17 cellular contexts compared by ENCODE assay signal in genomic region chr16:50684823-50685455, GRCh38. TPM values are rescaled to one million over a fixed set of nuclear protein-coding genes. Genes with fewer than 3 reads are reported as not detected.
A peak's percentile ranks its signal among the peaks of the same experiment; 100 is the strongest.
DNase-seq lines count a peak whose midpoint lies in the region; ATAC-seq and TF ChIP-seq lines count a peak whose summit lies in the region.
"Had no signal": no experiment of that assay in that cellular context is flagged by ENCODE, and none has a peak within 500 bp of the region (broad histone marks: within the 10 kb centered on the region; RNA-seq: fewer than 3 reads in every experiment).

No MANE protein-coding gene starts in this region.

- no peak overlapping the region for H3K4me3 ChIP-seq in DND-41 (ENCODE audit: low read depth in 1 of 2, low read length in 2 of 2)
- H3K4me3 ChIP-seq: vagina had no signal

- H3K4me2 ChIP-seq in DND-41 (ENCODE audit: insufficient read depth, low read length): no peak overlapping the region

- no peaks in the 10 kb centered on the region for H4K20me1 ChIP-seq in DND-41 (ENCODE audit: insufficient read depth, low read length)

- peaks cover 12% of the 10 kb centered on the region for H3K79me2 ChIP-seq in DND-41 (ENCODE audit: insufficient read depth, low read length)

- H3K9me3 Mint-ChIP-seq in activated T-helper 1 cell treated with anti-CD3 and anti-CD28 coated beads, Interleukin-12 subunit alpha, Interleukin-12 subunit beta, Interleukin-2, Interleukin-4 antibody, amounts not matched to agents 30 ng/mL and 10 ng/mL and 1 ng/mL, durations not matched to agents 14 hours and 24 hours and 36 hours: no peaks in the 10 kb centered on the region
- H3K9me3 Mint-ChIP-seq in natural killer cell treated with Interleukin-12 subunit alpha and Interleukin-12 subunit beta and Interleukin-15 and Interleukin-18, amount 100 ng/mL, for 72 hours: peaks cover 4% of the 10 kb centered on the region
- H3K9me3 Mint-ChIP-seq: mesothelial cell of epicardium, WTC11 had no signal

- no peaks in the 10 kb centered on the region for H3K27me3 ChIP-seq in DND-41 (ENCODE audit: insufficient read depth, low read length, poor library complexity)
- H3K27me3 ChIP-seq: vagina had no signal

- H3K27me3 Mint-ChIP-seq in activated T-helper 1 cell treated with anti-CD3 and anti-CD28 coated beads, Interleukin-12 subunit alpha, Interleukin-12 subunit beta, Interleukin-2, Interleukin-4 antibody, amounts not matched to agents 30 ng/mL and 10 ng/mL and 1 ng/mL, durations not matched to agents 14 hours and 24 hours and 36 hours (ENCODE audit: insufficient read depth): peaks cover 1% of the 10 kb centered on the region
- H3K27me3 Mint-ChIP-seq in natural killer cell treated with Interleukin-12 subunit alpha and Interleukin-12 subunit beta and Interleukin-15 and Interleukin-18, amount 100 ng/mL, for 72 hours: no peaks in the 10 kb centered on the region

- 0 out of 2 replicates have a peak overlapping the region, but pooled peaks have one; percentile 14 for H3K9ac ChIP-seq in DND-41 (ENCODE audit: low read depth, low read length)

- peak overlapping the region; percentile 93 for H3K27ac Mint-ChIP-seq in activated T-helper 1 cell treated with anti-CD3 and anti-CD28 coated beads, Interleukin-12 subunit alpha, Interleukin-12 subunit beta, Interleukin-2, Interleukin-4 antibody, amounts not matched to agents 30 ng/mL and 10 ng/mL and 1 ng/mL, durations not matched to agents 14 hours and 24 hours and 36 hours
- peak overlapping the region; percentile 90 to 92 for H3K27ac Mint-ChIP-seq in natural killer cell treated with Interleukin-12 subunit alpha and Interleukin-12 subunit beta and Interleukin-15 and Interleukin-18, amount 100 ng/mL, for 72 hours
- H3K27ac Mint-ChIP-seq: mesothelial cell of epicardium, WTC11 had no signal

- peaks cover 52% of the 10 kb centered on the region for H3K4me1 ChIP-seq in DND-41 (ENCODE audit: insufficient read depth, low read length)

- H3K36me3 ChIP-seq in DND-41 (ENCODE audit: insufficient read depth, low read length): no peaks in the 10 kb centered on the region; the same call in 1 of the 2 replicates
- H3K36me3 ChIP-seq: vagina had no signal

- no peak for TF ChIP-seq CTCF in DND-41 (IDR thresholded peaks at IDR 0.05; ENCODE audit: borderline replicate concordance, extremely low read depth, low read length, poor library complexity, severe bottlenecking)

- intact Hi-C loops in activated T-helper 1 cell treated with anti-CD3 and anti-CD28 coated beads, Interleukin-12 subunit alpha, Interleukin-12 subunit beta, Interleukin-2, Interleukin-4 antibody, amounts not matched to agents 30 ng/mL and 10 ng/mL and 1 ng/mL, durations not matched to agents 14 hours and 24 hours and 36 hours (cut with micrococcal nuclease): loop anchor here (1.0 to 5.0 kb wide), 7 partner anchors 14 to 418 kb away; partner anchors contain the start of gene ADCY7

- H3K4me3 Mint-ChIP-seq in activated T-helper 1 cell treated with anti-CD3 and anti-CD28 coated beads, Interleukin-12 subunit alpha, Interleukin-12 subunit beta, Interleukin-2, Interleukin-4 antibody, amounts not matched to agents 30 ng/mL and 10 ng/mL and 1 ng/mL, durations not matched to agents 14 hours and 24 hours and 36 hours: peak overlapping the region; percentile 56
- peak overlapping the region; percentile 86 for H3K4me3 Mint-ChIP-seq in natural killer cell treated with Interleukin-12 subunit alpha and Interleukin-12 subunit beta and Interleukin-15 and Interleukin-18, amount 100 ng/mL, for 72 hours
- H3K4me3 Mint-ChIP-seq: mesothelial cell of epicardium, WTC11 had no signal

- H3K9me3 ChIP-seq in DND-41 (ENCODE audit: insufficient read depth, low read length, severe bottlenecking): no peaks in the 10 kb centered on the region
- H3K9me3 ChIP-seq: vagina had no signal

- DNase-seq in DND-41: no peak
- peak; percentile 47 for DNase-seq in activated T-helper 1 cell treated with anti-CD3 and anti-CD28 coated beads, Interleukin-12 subunit alpha, Interleukin-12 subunit beta, Interleukin-2, Interleukin-4 antibody, amounts not matched to agents 30 ng/mL and 10 ng/mL and 1 ng/mL, durations not matched to agents 14 hours and 24 hours and 36 hours (ENCODE audit: low spot score)
- peak; percentile 65 for DNase-seq in natural killer cell treated with Interleukin-12 subunit alpha and Interleukin-12 subunit beta and Interleukin-15 and Interleukin-18, amount 100 ng/mL, for 72 hours (ENCODE audit: low spot score)
- DNase-seq in NCI-H345 (lab: John Stamatoyannopoulos, UW): no peak
- DNase-seq: DMS153, hypothalamus, NCI-H2107 had no signal

- H3K4me1 Mint-ChIP-seq in activated T-helper 1 cell treated with anti-CD3 and anti-CD28 coated beads, Interleukin-12 subunit alpha, Interleukin-12 subunit beta, Interleukin-2, Interleukin-4 antibody, amounts not matched to agents 30 ng/mL and 10 ng/mL and 1 ng/mL, durations not matched to agents 14 hours and 24 hours and 36 hours (ENCODE audit: low read depth): peaks cover 69% of the 10 kb centered on the region
- peaks cover 51 to 69% of the 10 kb centered on the region in 2 donors for H3K4me1 Mint-ChIP-seq in natural killer cell treated with Interleukin-12 subunit alpha and Interleukin-12 subunit beta and Interleukin-15 and Interleukin-18, amount 100 ng/mL, for 72 hours (ENCODE audit: low read depth in 2 of 2)
- H3K4me1 Mint-ChIP-seq: mesothelial cell of epicardium, WTC11 had no signal

- ATAC-seq in DND-41 (ENCODE audit: insufficient read depth, low read depth) (no peak), HG02885 (IDR thresholded peaks at IDR 0.05; ENCODE audit: poor library complexity, unreplicated experiment) (peak; percentile 28), HG03175 (IDR thresholded peaks at IDR 0.05; ENCODE audit: unreplicated experiment) (no peak), GM18868 (IDR thresholded peaks at IDR 0.05; ENCODE audit: unreplicated experiment) (no peak), GM18867 (IDR thresholded peaks at IDR 0.05; ENCODE audit: unreplicated experiment) (no peak)
- ATAC-seq in natural killer cell treated with Interleukin-12 subunit alpha and Interleukin-12 subunit beta and Interleukin-15 and Interleukin-18, amount 100 ng/mL, for 72 hours: peak; percentile 81 to 86
- ATAC-seq: WTC11 had no signal

- H2AFZ ChIP-seq in DND-41 (ENCODE audit: low read depth, low read length): no peak overlapping the region

- H3K36me3 Mint-ChIP-seq in activated T-helper 1 cell treated with anti-CD3 and anti-CD28 coated beads, Interleukin-12 subunit alpha, Interleukin-12 subunit beta, Interleukin-2, Interleukin-4 antibody, amounts not matched to agents 30 ng/mL and 10 ng/mL and 1 ng/mL, durations not matched to agents 14 hours and 24 hours and 36 hours (ENCODE audit: low read depth): no peaks in the 10 kb centered on the region
- H3K36me3 Mint-ChIP-seq in natural killer cell treated with Interleukin-12 subunit alpha and Interleukin-12 subunit beta and Interleukin-15 and Interleukin-18, amount 100 ng/mL, for 72 hours: no peaks in the 10 kb centered on the region
- H3K36me3 Mint-ChIP-seq: mesothelial cell of epicardium, WTC11 had no signal

- peak overlapping the region; percentile 69 for H3K27ac ChIP-seq in DND-41 (ENCODE audit: low read length)
- H3K27ac ChIP-seq: RWPE1, vagina had no signal

RNA-seq across cellular contexts. Expression of gene SNX20, which starts 3.8 kb away (rescaled TPM):
- total RNA-seq in activated T-helper 1 cell treated with anti-CD3 and anti-CD28 coated beads, Interleukin-12 subunit alpha, Interleukin-12 subunit beta, Interleukin-2, Interleukin-4 antibody, amounts not matched to agents 30 ng/mL and 10 ng/mL and 1 ng/mL, durations not matched to agents 14 hours and 24 hours and 36 hours: 34.3 TPM in 2 replicates
- total RNA-seq in natural killer cell treated with Interleukin-12 subunit alpha and Interleukin-12 subunit beta and Interleukin-15 and Interleukin-18, amount 100 ng/mL, for 72 hours: 10 to 100 TPM; 26.2 to 38.4 TPM
- total RNA-seq: astrocyte, HepG2, mesothelial cell of epicardium, WTC11 had no signal

RNA-seq across cellular contexts. Expression of gene NOD2, which starts 8.5 kb away (rescaled TPM):
- total RNA-seq in activated T-helper 1 cell treated with anti-CD3 and anti-CD28 coated beads, Interleukin-12 subunit alpha, Interleukin-12 subunit beta, Interleukin-2, Interleukin-4 antibody, amounts not matched to agents 30 ng/mL and 10 ng/mL and 1 ng/mL, durations not matched to agents 14 hours and 24 hours and 36 hours: 6.7 and 7.3 TPM in 2 replicates
- 10 to 100 TPM in 1 of 2 donors, 1 to 10 TPM in 1; 3.7 to 11.2 TPM for total RNA-seq in natural killer cell treated with Interleukin-12 subunit alpha and Interleukin-12 subunit beta and Interleukin-15 and Interleukin-18, amount 100 ng/mL, for 72 hours
- total RNA-seq: astrocyte had no signal

RNA-seq across cellular contexts. Expression of gene CYLD, which starts 56.9 kb away (rescaled TPM):
- 219 and 223 TPM in 2 replicates for total RNA-seq in activated T-helper 1 cell treated with anti-CD3 and anti-CD28 coated beads, Interleukin-12 subunit alpha, Interleukin-12 subunit beta, Interleukin-2, Interleukin-4 antibody, amounts not matched to agents 30 ng/mL and 10 ng/mL and 1 ng/mL, durations not matched to agents 14 hours and 24 hours and 36 hours
- 100 to 1,000 TPM in 1 of 2 donors, 10 to 100 TPM in 1; 95.4 to 126 TPM for total RNA-seq in natural killer cell treated with Interleukin-12 subunit alpha and Interleukin-12 subunit beta and Interleukin-15 and Interleukin-18, amount 100 ng/mL, for 72 hours

Comparison
In these comparisons a context has a peak if more than half of its experiments do, and no peak if none do; other contexts are left out.
1. ATAC-seq: peak in HG02885 (single experiment) and natural killer cell treated with Interleukin-12 subunit alpha and Interleukin-12 subunit beta and Interleukin-15 and Interleukin-18, amount 100 ng/mL, for 72 hours (2 of 2); none in DND-41 (single experiment), HG03175 (single experiment), GM18868 (single experiment) and GM18867 (single experiment).
2. DNase-seq: peak in activated T-helper 1 cell treated with anti-CD3 and anti-CD28 coated beads, Interleukin-12 subunit alpha, Interleukin-12 subunit beta, Interleukin-2, Interleukin-4 antibody, amounts not matched to agents 30 ng/mL and 10 ng/mL and 1 ng/mL, durations not matched to agents 14 hours and 24 hours and 36 hours (single experiment) and natural killer cell treated with Interleukin-12 subunit alpha and Interleukin-12 subunit beta and Interleukin-15 and Interleukin-18, amount 100 ng/mL, for 72 hours (single experiment); none in DND-41 (single experiment) and NCI-H345 (single experiment).